In genomic region chr12:130579231-130579630, GRCh38 we compare ENCODE assay signal across 9 cellular contexts.
"Had no signal": no experiment of that assay in that cellular context is flagged by ENCODE, and none has a peak within 500 bp of the region (broad histone marks: within the 10 kb centered on the region; RNA-seq: fewer than 3 reads in every experiment).

No MANE protein-coding gene starts in this region.

- DNase-seq: GM23248, GOT3, H7, H9, HCEC 1CT, HFFc6 had no signal

- ATAC-seq: GM23338, HCT116 had no signal

- H3K4me2 ChIP-seq: GM23338 had no signal

- H3K36me3 ChIP-seq: HAP-1 had no signal

- H3K27ac Mint-ChIP-seq: GM23338, HFFc6 had no signal

- H3K9me3 ChIP-seq: HAP-1 had no signal

- H3K27ac ChIP-seq: GM23248 had no signal

- H3K4me3 ChIP-seq: GM23248, GM23338, HAP-1 had no signal

- H3K9ac ChIP-seq: GM23248 had no signal

- H3K9me3 Mint-ChIP-seq: H9 had no signal

- H3K4me3 Mint-ChIP-seq: GM23338, H9, HFFc6 had no signal

- H3K4me1 Mint-ChIP-seq: GM23338, H9 had no signal

- H3K4me1 ChIP-seq: HAP-1 had no signal
